ENCODE assay signal across 1 cellular context in genomic region chrX:48654746-48655145, GRCh38. TPM values are rescaled to one million over a fixed set of nuclear protein-coding genes. Genes with fewer than 3 reads are reported as not detected.
"Had no signal": no experiment of that assay in that cellular context is flagged by ENCODE, and none has a peak within 500 bp of the region (broad histone marks: within the 10 kb centered on the region; RNA-seq: fewer than 3 reads in every experiment).

No MANE protein-coding gene starts in this region.

RNA-seq across cellular contexts. Expression of gene WAS, which starts 28.9 kb away (rescaled TPM):
- total RNA-seq: SJCRH30 had no signal
